Comparison of ENCODE assay signal across 11 cellular contexts in the genomic region with DNA sequence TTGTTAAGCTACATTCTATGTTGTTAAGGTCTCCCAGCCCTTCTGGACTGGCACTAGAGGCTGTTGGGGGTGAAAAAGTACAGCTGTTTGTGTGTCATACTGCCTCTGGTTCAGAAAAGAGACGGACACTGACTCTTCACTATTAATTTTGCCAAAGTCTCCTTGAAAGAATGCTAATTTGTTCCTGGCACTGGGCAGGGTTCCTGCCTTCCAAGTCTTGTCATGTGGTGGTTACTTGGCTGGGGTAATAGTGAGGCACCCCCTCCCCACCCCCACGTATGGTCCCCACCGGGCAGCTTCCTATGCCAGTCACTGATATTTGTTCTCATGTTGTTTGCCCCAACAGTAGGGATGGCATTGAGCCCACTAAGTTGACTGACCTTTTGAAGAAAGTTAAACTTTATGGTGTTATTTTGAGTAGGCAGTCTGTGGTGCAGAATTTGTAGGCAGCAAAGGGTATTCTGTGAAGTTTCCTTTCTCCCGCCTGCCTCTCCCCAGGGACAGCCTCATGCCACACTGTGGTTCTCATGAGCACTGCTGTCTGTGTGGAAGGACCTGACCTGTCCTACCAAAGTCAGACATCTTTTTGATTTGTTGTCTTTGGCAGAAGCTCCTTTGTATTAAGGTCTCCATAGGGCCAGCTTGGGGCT. TPM values are rescaled to one million over a fixed set of nuclear protein-coding genes. Genes with fewer than 3 reads are reported as not detected.
DNase-seq lines count a peak whose midpoint lies in the region; ATAC-seq, FAIRE-seq and TF ChIP-seq lines count a peak whose summit lies in the region.
"Had no signal": no experiment of that assay in that cellular context is flagged by ENCODE, and none has a peak within 500 bp of the region (broad histone marks: within the 10 kb centered on the region; RNA-seq: fewer than 3 reads in every experiment).

No MANE protein-coding gene starts in this region.

- H2AFZ ChIP-seq in astrocyte (ENCODE audit: low read depth, low read length): no peak overlapping the region

- peak overlapping the region; percentile 23 for H3K4me2 ChIP-seq in astrocyte (ENCODE audit: low read length)

- DNase-seq in activated CD8-positive, alpha-beta memory T cell treated with anti-CD3 and anti-CD28 coated beads, Interleukin-2, amount 50 U/mL, for 48 hours: peak; percentile 41
- no peak for DNase-seq in activated CD8-positive, alpha-beta memory T cell treated with anti-CD3 and anti-CD28 coated beads, Interleukin-2, amount 10 ng/mL, durations not matched to agents 7 days and 5 days
- DNase-seq in astrocyte (ENCODE audit: low read depth) (no peak), upper lobe of right lung (no peak), GF-D8 (lab: John Stamatoyannopoulos, UW) (no peak), CD14-positive monocyte (ENCODE audit: low spot score) (no peak)
- DNase-seq in activated naive CD4-positive, alpha-beta T cell treated with anti-CD3 and anti-CD28 coated beads, Interleukin-2, amount 50 U/mL, for 72 hours (ENCODE audit: low spot score in 2 of 2): no peak
- DNase-seq: effector memory CD4-positive, alpha-beta T cell; left colon; NCI-H510A had no signal

- H3K4me3 ChIP-seq in astrocyte (ENCODE audit: insufficient read depth, low read depth, low read length) (no peak overlapping the region), liver (ENCODE audit: low read depth in 1 of 3, low read length in 3 of 3) (no peak overlapping the region), upper lobe of right lung (no peak overlapping the region)

- peaks cover 71% of the 10 kb centered on the region for H3K79me2 ChIP-seq in astrocyte (ENCODE audit: insufficient read depth, low read length)

- peaks cover 19% of the 10 kb centered on the region for H3K4me1 Mint-ChIP-seq in activated CD8-positive, alpha-beta memory T cell treated with anti-CD3 and anti-CD28 coated beads, Interleukin-2, amount 10 ng/mL, durations not matched to agents 7 days and 5 days
- H3K4me1 Mint-ChIP-seq in astrocyte (ENCODE audit: low read depth, unreplicated experiment): peaks cover 19% of the 10 kb centered on the region
- H3K4me1 Mint-ChIP-seq in CD14-positive monocyte: peaks cover 6% of the 10 kb centered on the region

- intact Hi-C loops in upper lobe of right lung (cut with DNase I): no loop called here
- intact Hi-C loops in CD14-positive monocyte (cut with micrococcal nuclease): no loop called here

- 32% methylated on average over 4 of the region's 4 CpGs for WGBS in liver

- ATAC-seq in activated CD8-positive, alpha-beta memory T cell treated with anti-CD3 and anti-CD28 coated beads, Interleukin-2, amount 10 ng/mL, durations not matched to agents 7 days and 5 days: no peak
- peak; percentile 32 for ATAC-seq in upper lobe of right lung
- no peak for ATAC-seq in activated naive CD4-positive, alpha-beta T cell treated with anti-CD3 and anti-CD28 coated beads, Interleukin-2, amount 50 U/mL, for 72 hours
- ATAC-seq: left colon had no signal

- no peak overlapping the region for H3K27ac ChIP-seq in astrocyte (ENCODE audit: low read depth, low read length)
- peak overlapping the region; percentile 72 to 76 for H3K27ac ChIP-seq in liver (ENCODE audit: low read depth in 1 of 2, low read length in 2 of 2)
- H3K27ac ChIP-seq in upper lobe of right lung: no peak overlapping the region

- peaks cover 17% of the 10 kb centered on the region for H3K36me3 Mint-ChIP-seq in activated CD8-positive, alpha-beta memory T cell treated with anti-CD3 and anti-CD28 coated beads, Interleukin-2, amount 10 ng/mL, durations not matched to agents 7 days and 5 days
- H3K36me3 Mint-ChIP-seq in astrocyte (ENCODE audit: low read depth, unreplicated experiment) (peaks cover 4% of the 10 kb centered on the region), CD14-positive monocyte (peaks cover 6 to 25% of the 10 kb centered on the region in 2 donors)
- H3K36me3 Mint-ChIP-seq in activated naive CD4-positive, alpha-beta T cell treated with anti-CD3 and anti-CD28 coated beads, Interleukin-2, amount 50 U/mL, for 72 hours: no peaks in the 10 kb centered on the region

- H3K4me1 ChIP-seq in astrocyte (ENCODE audit: insufficient read depth, low read length) (peaks cover 3% of the 10 kb centered on the region), liver (ENCODE audit: control insufficient read depth in 4 of 4, insufficient read depth in 4 of 4, low read length in 3 of 4) (peaks cover 2 to 27% (median 24%) of the 10 kb centered on the region in 4 donors), upper lobe of right lung (peaks cover 30% of the 10 kb centered on the region)

- no peaks in the 10 kb centered on the region for H3K36me3 ChIP-seq in astrocyte (ENCODE audit: insufficient read depth, low read length)
- H3K36me3 ChIP-seq in liver (ENCODE audit: control insufficient read depth in 4 of 4, insufficient read depth in 3 of 4, low read depth in 1 of 4, low read length in 3 of 4): peaks cover 0 to 1% (median 0%) of the 10 kb centered on the region in 4 donors
- H3K36me3 ChIP-seq in upper lobe of right lung: no peaks in the 10 kb centered on the region

- CTCF ChIA-PET in activated CD8-positive, alpha-beta memory T cell treated with anti-CD3 and anti-CD28 coated beads, Interleukin-2, amount 10 ng/mL, durations not matched to agents 7 days and 5 days (lab: Charles Lee): no interaction called here

- TF ChIP-seq CTCF in astrocyte (IDR thresholded peaks at IDR 0.05; ENCODE audit: insufficient read depth, low read depth, low read length) (no peak), liver (IDR thresholded peaks at IDR 0.05; ENCODE audit: low read depth, low read length, missing input control) (peak; percentile 10), upper lobe of right lung (IDR thresholded peaks at IDR 0.05) (no peak), CD14-positive monocyte (IDR thresholded peaks at IDR 0.05) (no peak)

- H3K9me3 ChIP-seq in astrocyte (ENCODE audit: insufficient read depth, low read depth, low read length): no peaks in the 10 kb centered on the region
- H3K9me3 ChIP-seq in liver (ENCODE audit: control insufficient read depth in 4 of 4, low read length in 3 of 4): no peaks in the 10 kb centered on the region
- no peaks in the 10 kb centered on the region for H3K9me3 ChIP-seq in upper lobe of right lung

- H3K27me3 Mint-ChIP-seq in activated CD8-positive, alpha-beta memory T cell treated with anti-CD3 and anti-CD28 coated beads, Interleukin-2, amount 10 ng/mL, durations not matched to agents 7 days and 5 days: no peaks in the 10 kb centered on the region
- no peaks in the 10 kb centered on the region for H3K27me3 Mint-ChIP-seq in astrocyte (ENCODE audit: low read depth, unreplicated experiment)
- H3K27me3 Mint-ChIP-seq in CD14-positive monocyte (ENCODE audit: low read depth in 3 of 3): no peaks in the 10 kb centered on the region

- H3K9me3 Mint-ChIP-seq in activated CD8-positive, alpha-beta memory T cell treated with anti-CD3 and anti-CD28 coated beads, Interleukin-2, amount 10 ng/mL, durations not matched to agents 7 days and 5 days (ENCODE audit: low read depth): no peaks in the 10 kb centered on the region
- H3K9me3 Mint-ChIP-seq in astrocyte (ENCODE audit: unreplicated experiment): no peaks in the 10 kb centered on the region
- H3K9me3 Mint-ChIP-seq in activated naive CD4-positive, alpha-beta T cell treated with anti-CD3 and anti-CD28 coated beads, Interleukin-2, amount 50 U/mL, for 72 hours: no peaks in the 10 kb centered on the region
- no peaks in the 10 kb centered on the region for H3K9me3 Mint-ChIP-seq in CD14-positive monocyte

- H3K9ac ChIP-seq in astrocyte (ENCODE audit: low read length) (no peak overlapping the region), liver (ENCODE audit: low read depth in 1 of 2, low read length in 2 of 2) (peak overlapping the region in 1 of 2 donors; percentile 53)

- H3K4me3 Mint-ChIP-seq in activated CD8-positive, alpha-beta memory T cell treated with anti-CD3 and anti-CD28 coated beads, Interleukin-2, amount 10 ng/mL, durations not matched to agents 7 days and 5 days: no peak overlapping the region
- H3K4me3 Mint-ChIP-seq in astrocyte (ENCODE audit: unreplicated experiment) (no peak overlapping the region), CD14-positive monocyte (no peak overlapping the region)

- no peak for FAIRE-seq in astrocyte (lab: Jason Lieb, UNC)

- H4K20me1 ChIP-seq in astrocyte (ENCODE audit: insufficient read depth, low read length): peaks cover 47% of the 10 kb centered on the region

- no peak overlapping the region for H3K27ac Mint-ChIP-seq in activated CD8-positive, alpha-beta memory T cell treated with anti-CD3 and anti-CD28 coated beads, Interleukin-2, amount 10 ng/mL, durations not matched to agents 7 days and 5 days
- peak overlapping the region; percentile 82 for H3K27ac Mint-ChIP-seq in astrocyte (ENCODE audit: unreplicated experiment)
- no peak overlapping the region for H3K27ac Mint-ChIP-seq in activated naive CD4-positive, alpha-beta T cell treated with anti-CD3 and anti-CD28 coated beads, Interleukin-2, amount 50 U/mL, for 72 hours
- peak overlapping the region in 2 of 7 donors; percentile 46 to 77 for H3K27ac Mint-ChIP-seq in CD14-positive monocyte

- peak in 1 of 2 donors; percentile 55 for TF ChIP-seq RAD21 in liver (IDR thresholded peaks at IDR 0.05)

- H3K27me3 ChIP-seq in astrocyte (ENCODE audit: insufficient read depth, low read length): no peaks in the 10 kb centered on the region
- no peaks in the 10 kb centered on the region for H3K27me3 ChIP-seq in liver (ENCODE audit: control insufficient read depth in 4 of 4, insufficient read depth in 4 of 4, low read length in 3 of 4)
- no peaks in the 10 kb centered on the region for H3K27me3 ChIP-seq in upper lobe of right lung

RNA-seq across cellular contexts. Expression of a gene that starts 8.7 kb away (rescaled TPM):
- total RNA-seq in activated CD8-positive, alpha-beta memory T cell treated with anti-CD3 and anti-CD28 coated beads, Interleukin-2, amount 10 ng/mL, durations not matched to agents 7 days and 5 days: 10 to 100 TPM; 62.2 to 63.5 TPM
- total RNA-seq in astrocyte: 46.3 and 53.9 TPM in 2 replicates
- 10 to 100 TPM; 17.6 to 31.6 TPM for total RNA-seq in liver
- polyA plus RNA-seq in liver: 10 to 100 TPM in 1 of 2 donors, 1 to 10 TPM in 1; 9.6 to 11.2 TPM
- 65.0 TPM for total RNA-seq in upper lobe of right lung
- total RNA-seq in activated naive CD4-positive, alpha-beta T cell treated with anti-CD3 and anti-CD28 coated beads, Interleukin-2, amount 50 U/mL, for 72 hours: 10 to 100 TPM; 40.3 to 40.8 TPM
- polyA plus RNA-seq in CD14-positive monocyte: 10 to 100 TPM; 54.4 to 62.6 TPM

RNA-seq across cellular contexts. Expression of a gene that starts 15.7 kb away (rescaled TPM):
- total RNA-seq in activated CD8-positive, alpha-beta memory T cell treated with anti-CD3 and anti-CD28 coated beads, Interleukin-2, amount 10 ng/mL, durations not matched to agents 7 days and 5 days: 100 to 1,000 TPM; 548 to 587 TPM
- total RNA-seq in astrocyte (73.0 and 77.6 TPM in 2 replicates), liver (100 to 1,000 TPM in 1 of 2 donors, 10 to 100 TPM in 1; 19.3 to 161 TPM), upper lobe of right lung (44.3 TPM)
- polyA plus RNA-seq in liver (10 to 100 TPM; 14.1 to 28.3 TPM), CD14-positive monocyte (10 to 100 TPM; 27.9 to 35.0 TPM)
- 100 to 1,000 TPM; 484 to 697 TPM for total RNA-seq in activated naive CD4-positive, alpha-beta T cell treated with anti-CD3 and anti-CD28 coated beads, Interleukin-2, amount 50 U/mL, for 72 hours

RNA-seq across cellular contexts. Expression of a gene that starts 22.6 kb away (rescaled TPM):
- 10 to 100 TPM; 57.0 to 82.4 TPM for total RNA-seq in activated CD8-positive, alpha-beta memory T cell treated with anti-CD3 and anti-CD28 coated beads, Interleukin-2, amount 10 ng/mL, durations not matched to agents 7 days and 5 days
- total RNA-seq in astrocyte (82.6 and 95.6 TPM in 2 replicates), liver (10 to 100 TPM; 53.8 to 75.7 TPM), upper lobe of right lung (105 TPM)
- polyA plus RNA-seq in liver (100 to 1,000 TPM in 1 of 2 donors, 10 to 100 TPM in 1; 83.1 to 101 TPM), CD14-positive monocyte (100 to 1,000 TPM; 163 to 231 TPM)
- total RNA-seq in activated naive CD4-positive, alpha-beta T cell treated with anti-CD3 and anti-CD28 coated beads, Interleukin-2, amount 50 U/mL, for 72 hours: 10 to 100 TPM; 60.5 to 71.5 TPM

Comparison
In these comparisons a context has a peak if more than half of its experiments do, and no peak if none do; other contexts are left out.
1. H3K27ac ChIP-seq: peak in liver (2 of 2); none in astrocyte (single experiment) and upper lobe of right lung (single experiment).